ENCODE assay signal across 8 cellular contexts in the genomic region with DNA sequence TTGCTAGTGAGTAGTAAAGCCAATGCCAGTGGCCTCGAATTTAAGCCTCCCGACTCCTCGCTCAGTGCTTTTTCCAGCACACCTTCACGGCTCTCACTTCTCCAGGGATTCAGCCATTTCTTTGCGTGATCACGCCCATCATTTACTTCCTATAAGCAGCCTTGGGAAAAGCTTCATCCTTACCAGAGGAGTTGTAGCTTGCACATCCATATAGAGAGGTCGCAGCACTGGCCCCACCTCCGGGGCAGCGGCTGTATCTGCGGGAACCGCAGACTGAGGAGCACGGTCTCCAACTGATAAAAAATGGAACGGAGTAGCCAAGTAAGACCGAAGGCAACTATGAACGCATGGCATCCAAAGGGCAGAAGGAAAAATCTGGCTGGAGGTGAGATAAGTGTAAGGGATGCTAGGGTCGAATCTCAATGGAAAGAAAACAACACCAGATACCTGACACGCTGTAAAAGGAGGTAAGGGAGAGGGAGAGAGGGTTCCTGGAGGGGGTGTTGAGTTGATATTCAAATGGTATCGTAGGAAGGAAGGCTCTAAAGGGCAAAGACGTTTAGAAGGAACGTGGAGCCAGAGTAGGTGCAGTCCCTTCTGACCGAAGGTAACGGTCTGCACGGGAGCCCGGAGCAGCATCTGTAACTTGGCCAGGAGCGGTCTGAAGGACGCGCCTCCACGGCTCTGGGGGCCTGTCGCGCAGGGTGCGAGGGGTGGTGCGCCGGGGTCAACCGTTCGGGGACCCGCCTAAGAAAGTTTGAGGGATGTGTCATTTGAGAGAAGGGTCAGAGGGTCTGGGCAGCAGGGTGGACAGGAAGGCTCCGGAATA. TPM values are rescaled to one million over a fixed set of nuclear protein-coding genes. Genes with fewer than 3 reads are reported as not detected.
DNase-seq lines count a peak whose midpoint lies in the region; ATAC-seq, FAIRE-seq and TF ChIP-seq lines count a peak whose summit lies in the region.

No MANE protein-coding gene starts in this region.

- peak overlapping the region; percentile 97 for H3K9ac ChIP-seq in HepG2 (ENCODE audit: insufficient read depth, low read depth, low read length)

- TF ChIP-seq EP300 in HepG2 (IDR thresholded peaks at IDR 0.05; ENCODE audit: low read depth in 2 of 2, low read length in 2 of 2) (no peak), HepG2 (CRISPR knock-in tag; IDR thresholded peaks at IDR 0.05; ENCODE audit: borderline replicate concordance) (no peak)

- TF ChIP-seq RAD21 in HepG2 (CRISPR knock-in tag; IDR thresholded peaks at IDR 0.05): no peak

- no peaks in the 10 kb centered on the region; a peak in 1 of 5 replicates for H3K27me3 ChIP-seq in HepG2 (ENCODE audit: control insufficient read depth in 1 of 2, insufficient read depth in 2 of 2, low read length in 2 of 2)
- no peaks in the 10 kb centered on the region for H3K27me3 ChIP-seq in thyroid gland

- peak; percentile 50 for DNase-seq in GM13977 (ENCODE audit: low spot score)
- DNase-seq in OCI-LY7 (ENCODE audit: low spot score): peak; percentile 31
- DNase-seq in cerebellar cortex (ENCODE audit: low spot score): peak; percentile 36
- no peak for DNase-seq in HepG2 (ENCODE audit: low spot score)
- no peak for DNase-seq in thyroid gland
- no peak for DNase-seq in HK-2 (ENCODE audit: unreplicated experiment)

- ATAC-seq in HepG2 (peak; percentile 43), HG03565 (IDR thresholded peaks at IDR 0.05; ENCODE audit: unreplicated experiment) (no peak)

- intact Hi-C loops in OCI-LY7 (cut with micrococcal nuclease; ENCODE audit: unreplicated experiment) (loop anchor here (1.0 to 5.0 kb wide), 5 partner anchors 81 to 236 kb away; partner anchors contain the start of gene SPAG4), HepG2 (cut with micrococcal nuclease; ENCODE audit: unreplicated experiment) (loop anchor here (1.0 to 10.0 kb wide), 5 partner anchors 34 to 234 kb away; partner anchors contain the start of genes CPNE1, RBM12 and RBM39), thyroid gland (cut with DNase I) (no loop called here)

- H3K4me1 ChIP-seq in HEK293 (ENCODE audit: control insufficient read depth, insufficient read depth, low read length): 0 out of 2 replicates have a peak, but pooled peaks cover 4% of the 10 kb centered on the region
- H3K4me1 ChIP-seq in OCI-LY7 (ENCODE audit: insufficient read depth, low read length, poor library complexity, severe bottlenecking): peaks cover 23% of the 10 kb centered on the region
- peaks cover 54% of the 10 kb centered on the region for H3K4me1 ChIP-seq in HepG2 (ENCODE audit: insufficient read depth, low read length)
- peaks cover 4 to 19% of the 10 kb centered on the region in 2 donors for H3K4me1 ChIP-seq in thyroid gland

- in situ Hi-C loops in GM13977 (cut with MboI; ENCODE audit: low pct_unique_long_range_greater_than_20kb, low sequenced_read_pairs, unreplicated experiment) (no loop called here), HepG2 (cut with HindIII; ENCODE audit: extremely low pct_ligation_motif_present, low pct_unique_long_range_greater_than_20kb) (no loop called here)

- CTCF ChIA-PET in HEK293 (lab: Yijun Ruan, JAX): interaction anchor here (0.6 kb wide), 1 partner anchor 27 kb away, joined by 4 read pairs; no protein-coding TSS in a partner anchor
- CTCF ChIA-PET in OCI-LY7 (lab: Charles Lee; ENCODE audit: unreplicated experiment): no interaction called here
- CTCF ChIA-PET in HepG2 (lab: Yijun Ruan, JAX; ENCODE audit: low intra/inter-chr PET ratio, low total read pairs): interaction anchor here (0.8 kb wide), 1 partner anchor 81 kb away, joined by 3 read pairs; no protein-coding TSS in a partner anchor

- TF ChIP-seq CTCF in GM13977 (IDR thresholded peaks at IDR 0.05; ENCODE audit: extremely low read depth, insufficient read depth, missing control alignments): no peak
- TF ChIP-seq CTCF in HEK293 (tag by site-specific recombination; IDR thresholded peaks at IDR 0.05): no peak
- TF ChIP-seq CTCF in OCI-LY7 (conservative IDR thresholded peaks at IDR 0.05; ENCODE audit: low read length): no peak; the same call in 1 of the 2 replicates
- no peak for TF ChIP-seq CTCF in HepG2 (CRISPR knock-in tag; IDR thresholded peaks at IDR 0.05)
- no peak for TF ChIP-seq CTCF in thyroid gland (IDR thresholded peaks at IDR 0.05)

- H3K9me3 ChIP-seq in HEK293 (ENCODE audit: control insufficient read depth, insufficient read depth, low read depth, low read length) (no peaks in the 10 kb centered on the region), OCI-LY7 (ENCODE audit: low read length) (no peaks in the 10 kb centered on the region), HepG2 (ENCODE audit: low read length) (no peaks in the 10 kb centered on the region), thyroid gland (no peaks in the 10 kb centered on the region)

- POLR2A ChIA-PET in HEK293 (lab: Yijun Ruan, JAX) (interaction anchor here (0.5 to 6.2 kb wide), 9 partner anchors 12 to 256 kb away, joined by 3 to 27 read pairs (median 3); partner anchors contain the start of genes RBM39, SCAND1 and SPAG4), OCI-LY7 (lab: Charles Lee) (no interaction called here), HepG2 (lab: Yijun Ruan, JAX) (interaction anchor here (0.7 to 23.6 kb wide), 20 partner anchors 14 to 256 kb away, joined by 3 to 319 read pairs (median 6); partner anchors contain the start of genes CPNE1, ERGIC3, PHF20 and RBM12)

- H4K20me1 ChIP-seq in OCI-LY7 (ENCODE audit: insufficient read depth, low read length) (no peaks in the 10 kb centered on the region; the same call in 1 of the 2 replicates), HepG2 (ENCODE audit: insufficient read depth, low read length) (peaks cover 14% of the 10 kb centered on the region; the same call in 1 of the 2 replicates)

- H3K4me3 ChIP-seq in HEK293 (ENCODE audit: low read depth, low read length) (peak overlapping the region; percentile 75), OCI-LY7 (ENCODE audit: low read depth, low read length, poor library complexity, severe bottlenecking) (peak overlapping the region; percentile 87), HepG2 (replicated peaks in 1 of 3; ENCODE audit: insufficient read depth in 1 of 3, low read depth in 2 of 3, low read length in 3 of 3) (peak overlapping the region; percentile 90 to 98 (median 96)), thyroid gland (replicated peaks in 1 of 3) (peak overlapping the region; percentile 66 to 88 (median 68))

- TF ChIP-seq POLR2A in HepG2 (IDR thresholded peaks at IDR 0.05; ENCODE audit: insufficient read depth in 1 of 2, low read depth in 2 of 2, low read length in 2 of 2) (no peak), thyroid gland (IDR thresholded peaks at IDR 0.05) (no peak)

- H3K79me2 ChIP-seq in OCI-LY7 (ENCODE audit: insufficient read depth, low read depth, low read length): peaks cover 31% of the 10 kb centered on the region; the same call in 1 of the 2 replicates
- H3K79me2 ChIP-seq in HepG2 (ENCODE audit: insufficient read depth, low read length): peaks cover 38% of the 10 kb centered on the region

- peak overlapping the region; percentile 74 for H3K4me2 ChIP-seq in OCI-LY7 (ENCODE audit: low read length)
- peak overlapping the region; percentile 82 for H3K4me2 ChIP-seq in HepG2 (ENCODE audit: low read depth, low read length)

- under 1% methylated on average over 37 of the region's 37 CpGs for WGBS in HepG2 (ENCODE audit: low lambda C conversion rate)
- 6 to 7% methylated on average over 36 to 37 of the region's 37 CpGs for WGBS in thyroid gland, 2 donors

- peaks cover 4 to 53% of the 10 kb centered on the region in 2 experiments; a peak in 2 of 3 replicates for H3K36me3 ChIP-seq in HEK293 (ENCODE audit: control insufficient read depth in 2 of 2, insufficient read depth in 1 of 2, low read length in 2 of 2)
- H3K36me3 ChIP-seq in OCI-LY7 (ENCODE audit: insufficient read depth, low read length): peaks cover 55% of the 10 kb centered on the region
- H3K36me3 ChIP-seq in HepG2 (replicated peaks in 1 of 2; ENCODE audit: control insufficient read depth in 1 of 2, insufficient read depth in 2 of 2, low read length in 2 of 2): peaks cover 5 to 21% of the 10 kb centered on the region in 2 experiments; a peak in 4 of 5 replicates
- H3K36me3 ChIP-seq in thyroid gland: peaks cover 20 to 22% of the 10 kb centered on the region in 2 donors

- peak overlapping the region; percentile 90 for H3K27ac ChIP-seq in HEK293 (ENCODE audit: extremely low read depth, low read depth, low read length)
- H3K27ac ChIP-seq in OCI-LY7 (ENCODE audit: low read depth, low read length, poor library complexity, severe bottlenecking): peak overlapping the region; percentile 74
- H3K27ac ChIP-seq in HepG2 (ENCODE audit: extremely low read length, insufficient read depth, low read length): peak overlapping the region; percentile 88
- H3K27ac ChIP-seq in thyroid gland: peak overlapping the region; percentile 36 to 85 (median 78)

- H3K9me2 ChIP-seq in OCI-LY7 (ENCODE audit: insufficient read depth, low read length): no peaks in the 10 kb centered on the region

- H2AFZ ChIP-seq in OCI-LY7 (ENCODE audit: low read length): peak overlapping the region; percentile 82
- H2AFZ ChIP-seq in HepG2 (ENCODE audit: low read length): peak overlapping the region; percentile 74

- no peak for FAIRE-seq in HepG2 (lab: Jason Lieb, UNC)

- BruUV-seq in OCI-LY7 (replicated peaks; lab: Mats Ljungman, UMichigan) (no TSS peak), HepG2 (replicated peaks; lab: Mats Ljungman, UMichigan) (no TSS peak)

RNA-seq across cellular contexts. Expression of gene NFS1, which starts 0.6 kb away (rescaled TPM):
- total RNA-seq in OCI-LY7 (2014; rRNA removed; shearing (Covaris generic)): 32.8 and 56.2 TPM in 2 replicates
- total RNA-seq in OCI-LY7 (2022) (41.3 and 43.4 TPM in 2 replicates), HepG2 (2016; rRNA removed; fragmentation: Illumina TruSeq; extraction: Trizol) (88.1 and 94.4 TPM in 2 replicates), thyroid gland (10 to 100 TPM; 21.1 to 45.5 (median 36.3) TPM)
- 7.6 and 8.7 TPM in 2 replicates for total RNA-seq in HepG2 (2016; cell fraction: cytosol; rRNA removed; fragmentation: Illumina TruSeq; extraction: Trizol; ENCODE audit: low read depth)
- 82.1 and 92.4 TPM in 2 replicates for total RNA-seq in HepG2 (2016; cell fraction: insoluble cytoplasmic fraction; rRNA removed; fragmentation: Illumina TruSeq; extraction: Trizol)
- total RNA-seq in HepG2 (2016; cell fraction: membrane; rRNA removed; fragmentation: Illumina TruSeq; extraction: Trizol): 25.4 and 28.4 TPM in 2 replicates
- total RNA-seq in HepG2 (2016; cell fraction: nucleus; rRNA removed; fragmentation: Illumina TruSeq; extraction: Trizol): 45.9 and 47.9 TPM in 2 replicates
- 61.8 and 65.9 TPM in 2 replicates for polyA plus RNA-seq in HepG2 (2011; rRNA removed)
- polyA plus RNA-seq in HepG2 (2011; cell fraction: cytosol; rRNA removed): 56.2 and 69.5 TPM in 2 replicates
- polyA plus RNA-seq in HepG2 (2011; cell fraction: nucleus; rRNA removed): 70.7 and 72.8 TPM in 2 replicates
- polyA plus RNA-seq in HepG2 (2012): 36.7 and 39.1 TPM in 2 replicates
- 6.5 and 6.6 TPM in 2 replicates for polyA plus RNA-seq in HepG2 (2016; cell fraction: cytosol; fragmentation: Illumina TruSeq; extraction: Trizol; ENCODE audit: low read depth)
- polyA plus RNA-seq in HepG2 (2016; cell fraction: insoluble cytoplasmic fraction; fragmentation: Illumina TruSeq; extraction: Trizol; ENCODE audit: low read depth): 86.7 and 90.3 TPM in 2 replicates
- 16.6 and 16.9 TPM in 2 replicates for polyA plus RNA-seq in HepG2 (2016; cell fraction: membrane; fragmentation: Illumina TruSeq; extraction: Trizol; ENCODE audit: low read depth)
- polyA plus RNA-seq in HepG2 (2016; cell fraction: nucleus; fragmentation: Illumina TruSeq; extraction: Trizol; ENCODE audit: insufficient read depth, low read depth): 69.1 and 70.6 TPM in 2 replicates
- 67.9 and 114 TPM in 2 replicates for polyA minus RNA-seq in HepG2 (2011; rRNA and poly(A)+ RNA removed; ENCODE audit: low replicate concordance)
- 23.0 and 27.1 TPM in 2 replicates for polyA minus RNA-seq in HepG2 (2011; cell fraction: cytosol; rRNA and poly(A)+ RNA removed)
- polyA minus RNA-seq in HepG2 (2011; cell fraction: nucleus; rRNA and poly(A)+ RNA removed): 20.9 and 23.7 TPM in 2 replicates

RNA-seq across cellular contexts. Expression of gene ROMO1, which starts 0.7 kb away (rescaled TPM):
- 393 and 411 TPM in 2 replicates for total RNA-seq in OCI-LY7 (2014; rRNA removed; shearing (Covaris generic))
- total RNA-seq in OCI-LY7 (2022): 109 and 164 TPM in 2 replicates
- total RNA-seq in HepG2 (2016; rRNA removed; fragmentation: Illumina TruSeq; extraction: Trizol): 636 and 726 TPM in 2 replicates
- 328 and 530 TPM in 2 replicates for total RNA-seq in HepG2 (2016; cell fraction: cytosol; rRNA removed; fragmentation: Illumina TruSeq; extraction: Trizol; ENCODE audit: low read depth)
- total RNA-seq in HepG2 (2016; cell fraction: insoluble cytoplasmic fraction; rRNA removed; fragmentation: Illumina TruSeq; extraction: Trizol): 687 and 846 TPM in 2 replicates
- 460 and 632 TPM in 2 replicates for total RNA-seq in HepG2 (2016; cell fraction: membrane; rRNA removed; fragmentation: Illumina TruSeq; extraction: Trizol)
- total RNA-seq in HepG2 (2016; cell fraction: nucleus; rRNA removed; fragmentation: Illumina TruSeq; extraction: Trizol): 223 and 226 TPM in 2 replicates
- 688 and 755 TPM in 2 replicates for polyA plus RNA-seq in HepG2 (2011; rRNA removed)
- 1,254 and 1,646 TPM in 2 replicates for polyA plus RNA-seq in HepG2 (2011; cell fraction: cytosol; rRNA removed)
- polyA plus RNA-seq in HepG2 (2011; cell fraction: nucleus; rRNA removed): 503 and 546 TPM in 2 replicates
- 282 and 451 TPM in 2 replicates for polyA plus RNA-seq in HepG2 (2012)
- 292 and 453 TPM in 2 replicates for polyA plus RNA-seq in HepG2 (2016; cell fraction: cytosol; fragmentation: Illumina TruSeq; extraction: Trizol; ENCODE audit: low read depth)
- 479 and 541 TPM in 2 replicates for polyA plus RNA-seq in HepG2 (2016; cell fraction: insoluble cytoplasmic fraction; fragmentation: Illumina TruSeq; extraction: Trizol; ENCODE audit: low read depth)
- polyA plus RNA-seq in HepG2 (2016; cell fraction: membrane; fragmentation: Illumina TruSeq; extraction: Trizol; ENCODE audit: low read depth): 317 and 387 TPM in 2 replicates
- polyA plus RNA-seq in HepG2 (2016; cell fraction: nucleus; fragmentation: Illumina TruSeq; extraction: Trizol; ENCODE audit: insufficient read depth, low read depth): 282 and 344 TPM in 2 replicates
- 60.0 and 169 TPM in 2 replicates for polyA minus RNA-seq in HepG2 (2011; rRNA and poly(A)+ RNA removed; ENCODE audit: low replicate concordance)
- 79.8 and 108 TPM in 2 replicates for polyA minus RNA-seq in HepG2 (2011; cell fraction: cytosol; rRNA and poly(A)+ RNA removed)
- 30.8 and 37.7 TPM in 2 replicates for polyA minus RNA-seq in HepG2 (2011; cell fraction: nucleus; rRNA and poly(A)+ RNA removed)
- total RNA-seq in thyroid gland: 100 to 1,000 TPM in 3 of 4 donors, 10 to 100 TPM in 1; 64.7 to 402 (median 229) TPM

RNA-seq across cellular contexts. Expression of gene CPNE1, which starts 33.8 kb away (rescaled TPM):
- 83.3 and 83.7 TPM in 2 replicates for total RNA-seq in OCI-LY7 (2014; rRNA removed; shearing (Covaris generic))
- total RNA-seq in OCI-LY7 (2022) (193 and 202 TPM in 2 replicates), HepG2 (2016; rRNA removed; fragmentation: Illumina TruSeq; extraction: Trizol) (431 and 439 TPM in 2 replicates), thyroid gland (100 to 1,000 TPM in 3 of 4 donors, 10 to 100 TPM in 1; 80.6 to 166 (median 131) TPM)
- 101 and 106 TPM in 2 replicates for total RNA-seq in HepG2 (2016; cell fraction: cytosol; rRNA removed; fragmentation: Illumina TruSeq; extraction: Trizol; ENCODE audit: low read depth)
- 375 and 428 TPM in 2 replicates for total RNA-seq in HepG2 (2016; cell fraction: insoluble cytoplasmic fraction; rRNA removed; fragmentation: Illumina TruSeq; extraction: Trizol)
- 226 and 229 TPM in 2 replicates for total RNA-seq in HepG2 (2016; cell fraction: membrane; rRNA removed; fragmentation: Illumina TruSeq; extraction: Trizol)
- total RNA-seq in HepG2 (2016; cell fraction: nucleus; rRNA removed; fragmentation: Illumina TruSeq; extraction: Trizol): 227 and 285 TPM in 2 replicates
- polyA plus RNA-seq in HepG2 (2011; rRNA removed): 369 and 408 TPM in 2 replicates
- 458 and 619 TPM in 2 replicates for polyA plus RNA-seq in HepG2 (2011; cell fraction: cytosol; rRNA removed)
- polyA plus RNA-seq in HepG2 (2011; cell fraction: nucleus; rRNA removed): 810 and 933 TPM in 2 replicates
- 457 and 478 TPM in 2 replicates for polyA plus RNA-seq in HepG2 (2012)
- 121 and 137 TPM in 2 replicates for polyA plus RNA-seq in HepG2 (2016; cell fraction: cytosol; fragmentation: Illumina TruSeq; extraction: Trizol; ENCODE audit: low read depth)
- 374 and 508 TPM in 2 replicates for polyA plus RNA-seq in HepG2 (2016; cell fraction: insoluble cytoplasmic fraction; fragmentation: Illumina TruSeq; extraction: Trizol; ENCODE audit: low read depth)
- 213 and 247 TPM in 2 replicates for polyA plus RNA-seq in HepG2 (2016; cell fraction: membrane; fragmentation: Illumina TruSeq; extraction: Trizol; ENCODE audit: low read depth)
- polyA plus RNA-seq in HepG2 (2016; cell fraction: nucleus; fragmentation: Illumina TruSeq; extraction: Trizol; ENCODE audit: insufficient read depth, low read depth): 541 and 549 TPM in 2 replicates
- polyA minus RNA-seq in HepG2 (2011; rRNA and poly(A)+ RNA removed; ENCODE audit: low replicate concordance): 283 and 707 TPM in 2 replicates
- 243 and 283 TPM in 2 replicates for polyA minus RNA-seq in HepG2 (2011; cell fraction: cytosol; rRNA and poly(A)+ RNA removed)
- polyA minus RNA-seq in HepG2 (2011; cell fraction: nucleus; rRNA and poly(A)+ RNA removed): 258 and 260 TPM in 2 replicates

RNA-seq across cellular contexts. Expression of gene RBM12, which starts 33.8 kb away (rescaled TPM):
- 63.8 and 66.3 TPM in 2 replicates for total RNA-seq in OCI-LY7 (2014; rRNA removed; shearing (Covaris generic))
- total RNA-seq in OCI-LY7 (2022) (152 and 160 TPM in 2 replicates), HepG2 (2016; rRNA removed; fragmentation: Illumina TruSeq; extraction: Trizol) (104 and 111 TPM in 2 replicates), thyroid gland (10 to 100 TPM; 30.5 to 44.9 (median 35.7) TPM)
- total RNA-seq in HepG2 (2016; cell fraction: cytosol; rRNA removed; fragmentation: Illumina TruSeq; extraction: Trizol; ENCODE audit: low read depth): 14.8 and 16.3 TPM in 2 replicates
- total RNA-seq in HepG2 (2016; cell fraction: insoluble cytoplasmic fraction; rRNA removed; fragmentation: Illumina TruSeq; extraction: Trizol): 99.0 and 104 TPM in 2 replicates
- 35.0 and 42.5 TPM in 2 replicates for total RNA-seq in HepG2 (2016; cell fraction: membrane; rRNA removed; fragmentation: Illumina TruSeq; extraction: Trizol)
- 73.6 and 78.3 TPM in 2 replicates for total RNA-seq in HepG2 (2016; cell fraction: nucleus; rRNA removed; fragmentation: Illumina TruSeq; extraction: Trizol)
- 84.9 and 97.9 TPM in 2 replicates for polyA plus RNA-seq in HepG2 (2011; rRNA removed)
- polyA plus RNA-seq in HepG2 (2011; cell fraction: cytosol; rRNA removed): 68.6 and 77.9 TPM in 2 replicates
- polyA plus RNA-seq in HepG2 (2011; cell fraction: nucleus; rRNA removed): 101 and 129 TPM in 2 replicates
- 41.4 and 42.7 TPM in 2 replicates for polyA plus RNA-seq in HepG2 (2012)
- 1.7 and 2.2 TPM in 2 replicates for polyA plus RNA-seq in HepG2 (2016; cell fraction: cytosol; fragmentation: Illumina TruSeq; extraction: Trizol; ENCODE audit: low read depth)
- polyA plus RNA-seq in HepG2 (2016; cell fraction: insoluble cytoplasmic fraction; fragmentation: Illumina TruSeq; extraction: Trizol; ENCODE audit: low read depth): 58.1 and 68.5 TPM in 2 replicates
- 8.8 and 10.1 TPM in 2 replicates for polyA plus RNA-seq in HepG2 (2016; cell fraction: membrane; fragmentation: Illumina TruSeq; extraction: Trizol; ENCODE audit: low read depth)
- 74.6 and 75.6 TPM in 2 replicates for polyA plus RNA-seq in HepG2 (2016; cell fraction: nucleus; fragmentation: Illumina TruSeq; extraction: Trizol; ENCODE audit: insufficient read depth, low read depth)
- polyA minus RNA-seq in HepG2 (2011; rRNA and poly(A)+ RNA removed; ENCODE audit: low replicate concordance): 373 and 464 TPM in 2 replicates
- 67.4 and 80.5 TPM in 2 replicates for polyA minus RNA-seq in HepG2 (2011; cell fraction: cytosol; rRNA and poly(A)+ RNA removed)
- 128 and 140 TPM in 2 replicates for polyA minus RNA-seq in HepG2 (2011; cell fraction: nucleus; rRNA and poly(A)+ RNA removed)

RNA-seq across cellular contexts. Expression of gene RBM39, which starts 43.5 kb away (rescaled TPM):
- total RNA-seq in OCI-LY7 (2014; rRNA removed; shearing (Covaris generic)): 346 and 448 TPM in 2 replicates
- total RNA-seq in OCI-LY7 (2022): 429 and 431 TPM in 2 replicates
- 431 and 788 TPM in 2 replicates for total RNA-seq in HepG2 (2016; rRNA removed; fragmentation: Illumina TruSeq; extraction: Trizol)
- total RNA-seq in HepG2 (2016; cell fraction: cytosol; rRNA removed; fragmentation: Illumina TruSeq; extraction: Trizol; ENCODE audit: low read depth): 862 and 1,011 TPM in 2 replicates
- total RNA-seq in HepG2 (2016; cell fraction: insoluble cytoplasmic fraction; rRNA removed; fragmentation: Illumina TruSeq; extraction: Trizol): 445 and 791 TPM in 2 replicates
- 352 and 417 TPM in 2 replicates for total RNA-seq in HepG2 (2016; cell fraction: membrane; rRNA removed; fragmentation: Illumina TruSeq; extraction: Trizol)
- 1,469 and 1,561 TPM in 2 replicates for total RNA-seq in HepG2 (2016; cell fraction: nucleus; rRNA removed; fragmentation: Illumina TruSeq; extraction: Trizol)
- polyA plus RNA-seq in HepG2 (2011; rRNA removed): 859 and 920 TPM in 2 replicates
- 89.0 and 133 TPM in 2 replicates for polyA plus RNA-seq in HepG2 (2011; cell fraction: cytosol; rRNA removed)
- polyA plus RNA-seq in HepG2 (2011; cell fraction: nucleus; rRNA removed): 3,125 and 3,321 TPM in 2 replicates
- 867 and 961 TPM in 2 replicates for polyA plus RNA-seq in HepG2 (2012)
- polyA plus RNA-seq in HepG2 (2016; cell fraction: cytosol; fragmentation: Illumina TruSeq; extraction: Trizol; ENCODE audit: low read depth): 47.3 and 51.7 TPM in 2 replicates
- 339 and 360 TPM in 2 replicates for polyA plus RNA-seq in HepG2 (2016; cell fraction: insoluble cytoplasmic fraction; fragmentation: Illumina TruSeq; extraction: Trizol; ENCODE audit: low read depth)
- 79.3 and 86.7 TPM in 2 replicates for polyA plus RNA-seq in HepG2 (2016; cell fraction: membrane; fragmentation: Illumina TruSeq; extraction: Trizol; ENCODE audit: low read depth)
- polyA plus RNA-seq in HepG2 (2016; cell fraction: nucleus; fragmentation: Illumina TruSeq; extraction: Trizol; ENCODE audit: insufficient read depth, low read depth): 2,644 and 2,668 TPM in 2 replicates
- polyA minus RNA-seq in HepG2 (2011; rRNA and poly(A)+ RNA removed; ENCODE audit: low replicate concordance): 166 and 263 TPM in 2 replicates
- polyA minus RNA-seq in HepG2 (2011; cell fraction: cytosol; rRNA and poly(A)+ RNA removed): 91.3 and 98.3 TPM in 2 replicates
- polyA minus RNA-seq in HepG2 (2011; cell fraction: nucleus; rRNA and poly(A)+ RNA removed): 2,261 and 2,868 TPM in 2 replicates
- 100 to 1,000 TPM; 315 to 475 (median 368) TPM for total RNA-seq in thyroid gland

Comparison
In these comparisons a context has a peak if more than half of its experiments do, and no peak if none do; other contexts are left out.
1. DNase-seq: peak in GM13977 (single experiment), OCI-LY7 (single experiment) and cerebellar cortex (single experiment); none in HepG2 (single experiment), thyroid gland (0 of 2) and HK-2 (single experiment).
2. Peak in every context shown above with its lines, with median percentiles within 50 percentile points of each other: H3K27ac ChIP-seq and H3K4me3 ChIP-seq.